Comparison of ENCODE assay signal across 17 cellular contexts in genomic region chr7:135162382-135163001, GRCh38. TPM values are rescaled to one million over a fixed set of nuclear protein-coding genes. Genes with fewer than 3 reads are reported as not detected.
DNase-seq lines count a peak whose midpoint lies in the region; ATAC-seq and TF ChIP-seq lines count a peak whose summit lies in the region.
"Had no signal": no experiment of that assay in that cellular context is flagged by ENCODE, and none has a peak within 500 bp of the region (broad histone marks: within the 10 kb centered on the region; RNA-seq: fewer than 3 reads in every experiment).

No MANE protein-coding gene starts in this region.

- no peak for TF ChIP-seq CTCF in OCI-LY1 (IDR thresholded peaks at IDR 0.05; ENCODE audit: low read length)
- no peak for TF ChIP-seq CTCF in gastrocnemius medialis (IDR thresholded peaks at IDR 0.05 in 4 of 5, conservative IDR thresholded peaks at IDR 0.05 in 1 of 5)

- H3K9me3 ChIP-seq in OCI-LY1 (ENCODE audit: low read length) (peaks cover 8% of the 10 kb centered on the region; the same call in 1 of the 2 replicates), gastrocnemius medialis (no peaks in the 10 kb centered on the region)
- H3K9me3 ChIP-seq: upper lobe of right lung had no signal

- H3K9me3 Mint-ChIP-seq in activated T-cell treated with anti-CD3 and anti-CD28 coated beads, Interleukin-2, amount 50 U/mL, for 24 hours: peaks cover 17% of the 10 kb centered on the region
- peaks cover 11% of the 10 kb centered on the region for H3K9me3 Mint-ChIP-seq in activated T-cell treated with anti-CD3 and anti-CD28 coated beads, Interleukin-2, amount 50 U/mL, for 4 hours
- no peaks in the 10 kb centered on the region for H3K9me3 Mint-ChIP-seq in effector memory CD8-positive, alpha-beta T cell

- in situ Hi-C loops in gastrocnemius medialis (cut with MboI; ENCODE audit: low sequenced_read_pairs in 4 of 4): no loop called here

- peaks cover 96% of the 10 kb centered on the region for H3K36me3 Mint-ChIP-seq in activated T-cell treated with anti-CD3 and anti-CD28 coated beads, Interleukin-2, amount 50 U/mL, for 24 hours (ENCODE audit: low read depth)
- peaks cover 64% of the 10 kb centered on the region for H3K36me3 Mint-ChIP-seq in activated T-cell treated with anti-CD3 and anti-CD28 coated beads, Interleukin-2, amount 50 U/mL, for 4 hours (ENCODE audit: insufficient read depth)
- H3K36me3 Mint-ChIP-seq in effector memory CD8-positive, alpha-beta T cell (ENCODE audit: insufficient read depth): peaks cover 54% of the 10 kb centered on the region

- peaks cover 73% of the 10 kb centered on the region for H3K4me1 Mint-ChIP-seq in activated T-cell treated with anti-CD3 and anti-CD28 coated beads, Interleukin-2, amount 50 U/mL, for 24 hours (ENCODE audit: low read depth)
- peaks cover 51% of the 10 kb centered on the region for H3K4me1 Mint-ChIP-seq in activated T-cell treated with anti-CD3 and anti-CD28 coated beads, Interleukin-2, amount 50 U/mL, for 4 hours (ENCODE audit: low read depth)
- H3K4me1 Mint-ChIP-seq in effector memory CD8-positive, alpha-beta T cell (ENCODE audit: low read depth in 2 of 2): peaks cover 51 to 59% of the 10 kb centered on the region in 2 donors

- peak overlapping the region; percentile 92 for H3K27ac Mint-ChIP-seq in activated T-cell treated with anti-CD3 and anti-CD28 coated beads, Interleukin-2, amount 50 U/mL, for 24 hours
- peak overlapping the region; percentile 56 to 88 for H3K27ac Mint-ChIP-seq in effector memory CD8-positive, alpha-beta T cell
- H3K27ac Mint-ChIP-seq: nephron had no signal

- peaks cover 80% of the 10 kb centered on the region for H3K36me3 ChIP-seq in OCI-LY1 (ENCODE audit: insufficient read depth, low read length)
- H3K36me3 ChIP-seq in gastrocnemius medialis: peaks cover 0 to 21% of the 10 kb centered on the region in 2 donors

- no peak for DNase-seq in activated T-cell treated with anti-CD3 and anti-CD28 coated beads, Interleukin-2, amount 50 U/mL, for 24 hours
- DNase-seq in activated T-cell treated with anti-CD3 and anti-CD28 coated beads, Interleukin-2, amount 50 U/mL, for 4 hours: no peak
- DNase-seq in effector memory CD8-positive, alpha-beta T cell: no peak
- DNase-seq in gastrocnemius medialis (no peak), NCI-H1436 treated with DMSO at 0.1 percent for 48 hours (lab: John Stamatoyannopoulos, UW) (no peak), kidney tubule cell (ENCODE audit: low spot score) (no peak)
- DNase-seq: activated CD4-positive, alpha-beta T cell treated with anti-CD3 and anti-CD28 coated beads, Interleukin-2, amount 50 U/mL, for 4 hours; DND-41; NCI-H1694 treated with DMSO at 0.1 percent for 48 hours; NCI-H226; stimulated activated naive CD4-positive, alpha-beta T cell; upper lobe of right lung had no signal

- H2AFZ ChIP-seq in OCI-LY1 (ENCODE audit: low read length): no peak overlapping the region

- H3F3A ChIP-seq in OCI-LY1 (ENCODE audit: insufficient read depth, low read length): no peaks in the 10 kb centered on the region

- no peaks in the 10 kb centered on the region for H3K27me3 Mint-ChIP-seq in activated T-cell treated with anti-CD3 and anti-CD28 coated beads, Interleukin-2, amount 50 U/mL, for 24 hours
- H3K27me3 Mint-ChIP-seq in activated T-cell treated with anti-CD3 and anti-CD28 coated beads, Interleukin-2, amount 50 U/mL, for 4 hours (ENCODE audit: low read depth): no peaks in the 10 kb centered on the region
- H3K27me3 Mint-ChIP-seq in effector memory CD8-positive, alpha-beta T cell: no peaks in the 10 kb centered on the region

- no peak overlapping the region for H3K9ac ChIP-seq in OCI-LY1 (ENCODE audit: low read length)

- H4K20me1 ChIP-seq in OCI-LY1 (ENCODE audit: insufficient read depth, low read length): no peaks in the 10 kb centered on the region

- intact Hi-C loops in gastrocnemius medialis (cut with DNase I; ENCODE audit: low total_unique reads): no loop called here

- H3K27ac ChIP-seq in OCI-LY1 (ENCODE audit: low read depth, low read length, poor library complexity, severe bottlenecking): peak overlapping the region; percentile 80
- peak overlapping the region; percentile 93 to 97 (median 96) for H3K27ac ChIP-seq in gastrocnemius medialis

- no peak overlapping the region for H3K4me3 ChIP-seq in OCI-LY1 (ENCODE audit: low read depth, low read length, poor library complexity, severe bottlenecking)
- H3K4me3 ChIP-seq in gastrocnemius medialis: no peak overlapping the region
- H3K4me3 ChIP-seq: coronary artery, lung, upper lobe of right lung had no signal

- H3K79me2 ChIP-seq in OCI-LY1 (ENCODE audit: insufficient read depth, low read length): no peaks in the 10 kb centered on the region

- H3K4me1 ChIP-seq in OCI-LY1 (ENCODE audit: insufficient read depth, low read length, severe bottlenecking) (peaks cover 24% of the 10 kb centered on the region), gastrocnemius medialis (peaks cover 98% of the 10 kb centered on the region in 2 donors)

- ATAC-seq in activated T-cell treated with anti-CD3 and anti-CD28 coated beads, Interleukin-2, amount 50 U/mL, for 4 hours: no peak
- ATAC-seq in effector memory CD8-positive, alpha-beta T cell (replicated peaks): no peak
- ATAC-seq in gastrocnemius medialis: no peak
- ATAC-seq in HG02759 (IDR thresholded peaks at IDR 0.05; ENCODE audit: unreplicated experiment): no peak

- H3K4me2 ChIP-seq in OCI-LY1 (ENCODE audit: low read length): no peak overlapping the region

- no peak overlapping the region for H3K4me3 Mint-ChIP-seq in activated T-cell treated with anti-CD3 and anti-CD28 coated beads, Interleukin-2, amount 50 U/mL, for 24 hours
- H3K4me3 Mint-ChIP-seq in activated T-cell treated with anti-CD3 and anti-CD28 coated beads, Interleukin-2, amount 50 U/mL, for 4 hours: no peak overlapping the region
- no peak overlapping the region for H3K4me3 Mint-ChIP-seq in effector memory CD8-positive, alpha-beta T cell
- H3K4me3 Mint-ChIP-seq: nephron had no signal

- TF ChIP-seq POLR2A in gastrocnemius medialis (IDR thresholded peaks at IDR 0.05): no peak

- H3K27me3 ChIP-seq in OCI-LY1 (ENCODE audit: insufficient read depth, low read length) (no peaks in the 10 kb centered on the region), gastrocnemius medialis (no peaks in the 10 kb centered on the region)
- H3K27me3 ChIP-seq: upper lobe of right lung had no signal

- H3K9me2 ChIP-seq in OCI-LY1 (ENCODE audit: low read depth, low read length): no peaks in the 10 kb centered on the region

RNA-seq across cellular contexts. Expression of gene CYREN, which starts 8.0 kb away (rescaled TPM):
- 10 to 100 TPM; 58.7 to 59.4 (median 59.3) TPM for total RNA-seq in activated T-cell treated with anti-CD3 and anti-CD28 coated beads, Interleukin-2, amount 50 U/mL, for 4 hours
- total RNA-seq in gastrocnemius medialis: 10 to 100 TPM; 11.8 to 51.5 (median 20.4) TPM

RNA-seq across cellular contexts. Expression of gene TMEM140, which starts 14.6 kb away (rescaled TPM):
- 1 to 10 TPM; 4.2 to 6.6 (median 6.4) TPM for total RNA-seq in activated T-cell treated with anti-CD3 and anti-CD28 coated beads, Interleukin-2, amount 50 U/mL, for 4 hours
- 100 to 1,000 TPM; 116 to 179 (median 145) TPM for total RNA-seq in gastrocnemius medialis

RNA-seq across cellular contexts. Expression of gene WDR91, which starts 48.8 kb away (rescaled TPM):
- total RNA-seq in activated T-cell treated with anti-CD3 and anti-CD28 coated beads, Interleukin-2, amount 50 U/mL, for 4 hours: 10 to 100 TPM; 17.9 to 20.1 (median 19.7) TPM
- 1 to 10 TPM; 3.6 to 8.0 (median 6.4) TPM for total RNA-seq in gastrocnemius medialis

Comparison
In these comparisons a context has a peak if more than half of its experiments do, and no peak if none do; other contexts are left out.
1. RNA of gene TMEM140, which starts 14.6 kb away (total RNA-seq): 116 to 179 TPM in gastrocnemius medialis; 4.2 to 6.6 TPM in activated T-cell treated with anti-CD3 and anti-CD28 coated beads, Interleukin-2, amount 50 U/mL, for 4 hours; every median in the first group is over 10 times any median in the second.